Comparison of ENCODE assay signal across 9 cellular contexts in the genomic region with DNA sequence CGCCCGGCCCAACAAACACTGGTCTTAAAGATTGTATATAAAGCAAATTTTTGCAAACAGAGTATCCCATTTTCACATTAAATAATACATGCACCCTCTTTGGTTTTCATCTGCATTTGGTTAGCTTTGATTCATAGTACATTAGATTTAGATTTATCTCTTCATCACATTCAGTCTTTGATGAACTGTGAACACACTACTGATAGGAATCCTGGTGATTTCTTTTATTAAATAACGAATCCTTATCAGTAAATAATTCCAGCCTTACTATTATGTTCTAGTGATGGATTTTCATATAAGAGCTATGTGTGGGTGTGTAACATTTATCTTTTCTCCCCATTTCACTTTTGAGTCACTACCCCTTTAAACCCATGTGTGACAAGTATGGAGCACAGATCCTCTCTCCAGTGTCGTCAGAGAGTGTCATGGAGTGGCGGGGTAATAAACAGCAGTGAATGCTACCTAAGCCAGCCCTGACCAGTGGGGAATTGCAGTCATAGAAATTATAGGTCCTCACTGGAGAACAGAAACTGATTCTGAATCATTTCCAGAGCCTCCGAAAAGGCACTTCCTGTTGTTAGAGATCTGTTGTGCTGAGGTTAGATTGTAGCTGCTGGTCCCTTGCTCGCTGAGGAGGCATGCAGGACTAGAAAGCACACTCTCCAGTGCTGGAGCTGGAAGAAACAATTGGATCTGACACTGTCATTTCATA. TPM values are rescaled to one million over a fixed set of nuclear protein-coding genes. Genes with fewer than 3 reads are reported as not detected.
DNase-seq lines count a peak whose midpoint lies in the region; ATAC-seq, FAIRE-seq and TF ChIP-seq lines count a peak whose summit lies in the region.
"Had no signal": no experiment of that assay in that cellular context is flagged by ENCODE, and none has a peak within 500 bp of the region (broad histone marks: within the 10 kb centered on the region; RNA-seq: fewer than 3 reads in every experiment).

No MANE protein-coding gene starts in this region.

- intact Hi-C loops in dorsolateral prefrontal cortex (cut with DNase I): no loop called here

- TF ChIP-seq CTCF in dorsolateral prefrontal cortex (IDR thresholded peaks at IDR 0.05 in 54 of 56, conservative IDR thresholded peaks at IDR 0.05 in 2 of 56; ENCODE audit: low read depth in 1 of 56, partially characterized antibody in 56 of 56) (no peak), D721Med (IDR thresholded peaks at IDR 0.05; ENCODE audit: insufficient read depth, missing control alignments) (no peak)

- peak overlapping the region in 48 of 59 donors; percentile 3 to 81 (median 43) for H3K27ac ChIP-seq in dorsolateral prefrontal cortex
- H3K27ac ChIP-seq: A549 had no signal

- peak; percentile 70 for ATAC-seq in GM21786 (IDR thresholded peaks at IDR 0.05; ENCODE audit: unreplicated experiment)
- ATAC-seq: A549 had no signal

- no peak for FAIRE-seq in D721Med (lab: Jason Lieb, UNC)
- FAIRE-seq: A549 had no signal

- H3K4me3 ChIP-seq in MG63 (0 out of 2 replicates have a peak overlapping the region, but pooled peaks have one; percentile 3), dorsolateral prefrontal cortex (peak overlapping the region in 29 of 59 donors; percentile 1 to 50 (median 23))
- H3K4me3 ChIP-seq: A549 had no signal

- peaks cover 2% of the 10 kb centered on the region; the same call in 1 of the 2 replicates for H3K9me3 ChIP-seq in MG63
- H3K9me3 ChIP-seq: A549 had no signal

- H3K27me3 ChIP-seq in MG63 (no peaks in the 10 kb centered on the region), dorsolateral prefrontal cortex (no peaks in the 10 kb centered on the region)

- no peaks in the 10 kb centered on the region for H3K36me3 ChIP-seq in MG63

- DNase-seq in NCI-H2029 (lab: John Stamatoyannopoulos, UW) (peak; percentile 51), NCI-H2029 treated with DMSO at 0.1 percent for 48 hours (lab: John Stamatoyannopoulos, UW) (no peak), MG63 (peak; percentile 29), dorsolateral prefrontal cortex (no peak), NCI-H446 (lab: John Stamatoyannopoulos, UW) (no peak), D721Med (ENCODE audit: insufficient read length, low spot score) (no peak), NCI-H187 (lab: John Stamatoyannopoulos, UW) (no peak)

RNA-seq across cellular contexts. Expression of gene SLC7A14, which starts 22.0 kb away (rescaled TPM):
- not detected in 2 replicates for total RNA-seq in MG63 (2014; rRNA removed; shearing (Covaris generic); ENCODE audit: low replicate concordance)
- total RNA-seq in dorsolateral prefrontal cortex: 10 to 100 TPM in 119 of 120 experiments, 1 to 10 TPM in 1; 9.7 to 52.5 (median 32.6) TPM

Comparison
In these comparisons a context has a peak if more than half of its experiments do, and no peak if none do; other contexts are left out.
1. DNase-seq: peak in NCI-H2029 (single experiment) and MG63 (single experiment); none in NCI-H2029 treated with DMSO at 0.1 percent for 48 hours (single experiment), dorsolateral prefrontal cortex (0 of 10), NCI-H446 (0 of 2), D721Med (single experiment) and NCI-H187 (0 of 2).
2. RNA of gene SLC7A14, which starts 22.0 kb away (total RNA-seq): 9.7 to 52.5 TPM in dorsolateral prefrontal cortex; not detected in MG63; every median in the first group is over 10 times any median in the second.